In genomic region chr6:43717389-43717788, GRCh38 we compare ENCODE assay signal across 20 cellular contexts. TPM values are rescaled to one million over a fixed set of nuclear protein-coding genes. Genes with fewer than 3 reads are reported as not detected.
DNase-seq lines count a peak whose midpoint lies in the region; ATAC-seq and TF ChIP-seq lines count a peak whose summit lies in the region.
"Had no signal": no experiment of that assay in that cellular context is flagged by ENCODE, and none has a peak within 500 bp of the region (broad histone marks: within the 10 kb centered on the region; RNA-seq: fewer than 3 reads in every experiment).

No MANE protein-coding gene starts in this region.

- no peak for TF ChIP-seq POLR2A in heart left ventricle (IDR thresholded peaks at IDR 0.05)
- TF ChIP-seq POLR2A in uterus (IDR thresholded peaks at IDR 0.05), result no peak

- H3K27me3 ChIP-seq in heart left ventricle (no peaks in the 10 kb centered on the region), endodermal cell (ENCODE audit: control insufficient read depth, insufficient read depth, low read length, poor library complexity, severe bottlenecking) (no peaks in the 10 kb centered on the region), uterus (no peaks in the 10 kb centered on the region)
- H3K27me3 ChIP-seq: BE2C had no signal

- H3K36me3 Mint-ChIP-seq in endodermal cell (ENCODE audit: low read depth) (no peaks in the 10 kb centered on the region), osteocyte (ENCODE audit: unreplicated experiment) (no peaks in the 10 kb centered on the region)

- H3K4me1 Mint-ChIP-seq in endodermal cell (peaks cover 37% of the 10 kb centered on the region), osteocyte (ENCODE audit: unreplicated experiment) (peaks cover 58% of the 10 kb centered on the region)

- WGBS in heart left ventricle, 4 donors, result 85 to 91% (median 88%) methylated on average over 8 of the region's 8 CpGs
- WGBS in endodermal cell (ENCODE audit: insufficient coverage in 1 of 2, insufficient read length in 1 of 2), 2 experiments, result 91 to 92% methylated on average over 4 to 8 of the region's 8 CpGs

- intact Hi-C loops in heart left ventricle (cut with DNase I) (loop anchor here in 1 of 10 donors (5.0 kb wide), 1 partner anchor 35 kb away; no protein-coding TSS in a partner anchor), left cardiac atrium (cut with DNase I) (no loop called here), uterus (cut with DNase I; ENCODE audit: low total_unique reads) (no loop called here)

- H3K4me3 ChIP-seq in heart left ventricle (no peak overlapping the region), endodermal cell (ENCODE audit: low read length) (no peak overlapping the region), uterus (no peak overlapping the region)

- TF ChIP-seq CTCF in heart left ventricle (IDR thresholded peaks at IDR 0.05) (no peak), endodermal cell (conservative IDR thresholded peaks at IDR 0.05) (no peak), osteocyte (IDR thresholded peaks at IDR 0.05) (no peak), uterus (IDR thresholded peaks at IDR 0.05) (no peak), GM13976 (IDR thresholded peaks at IDR 0.05; ENCODE audit: borderline replicate concordance, control extremely low read depth, extremely low read depth, insufficient read depth, missing control alignments) (no peak)

- H3K27me3 Mint-ChIP-seq in endodermal cell (ENCODE audit: insufficient read depth) (no peaks in the 10 kb centered on the region), osteocyte (ENCODE audit: unreplicated experiment) (peaks cover 3% of the 10 kb centered on the region)

- peaks cover 3 to 59% (median 28%) of the 10 kb centered on the region in 12 donors for H3K4me1 ChIP-seq in heart left ventricle
- peaks cover 10% of the 10 kb centered on the region for H3K4me1 ChIP-seq in endodermal cell (ENCODE audit: control insufficient read depth, insufficient read depth, low read length)
- peaks cover 6 to 32% of the 10 kb centered on the region in 2 donors for H3K4me1 ChIP-seq in uterus

- H3K9me3 ChIP-seq in heart left ventricle (no peaks in the 10 kb centered on the region), endodermal cell (ENCODE audit: control insufficient read depth, low read length) (no peaks in the 10 kb centered on the region), uterus (no peaks in the 10 kb centered on the region)
- H3K9me3 ChIP-seq: BE2C had no signal

- no peak for ATAC-seq in heart left ventricle
- ATAC-seq in left cardiac atrium, result no peak
- ATAC-seq: Panc1 had no signal

- H3K9ac ChIP-seq in endodermal cell (ENCODE audit: extremely low read depth, low read length, poor library complexity, severe bottlenecking), result no peak overlapping the region

- H3K4me3 Mint-ChIP-seq in endodermal cell, result no peak overlapping the region
- H3K4me3 Mint-ChIP-seq in osteocyte (ENCODE audit: unreplicated experiment), result no peak overlapping the region
- H3K4me3 Mint-ChIP-seq: HFFc6 had no signal

- H3K27ac Mint-ChIP-seq in endodermal cell (no peak overlapping the region), osteocyte (ENCODE audit: unreplicated experiment) (peak overlapping the region; percentile 58)
- H3K27ac Mint-ChIP-seq: HFFc6 had no signal

- H3K9me3 Mint-ChIP-seq in endodermal cell (peaks cover 1% of the 10 kb centered on the region), osteocyte (ENCODE audit: unreplicated experiment) (no peaks in the 10 kb centered on the region)
- H3K9me3 Mint-ChIP-seq: HFFc6 had no signal

- H3K36me3 ChIP-seq in heart left ventricle (no peaks in the 10 kb centered on the region), endodermal cell (ENCODE audit: control insufficient read depth, insufficient read depth, low read length) (no peaks in the 10 kb centered on the region), uterus (no peaks in the 10 kb centered on the region)
- H3K36me3 ChIP-seq: BE2C had no signal

- in situ Hi-C loops in GM13976 (cut with MboI; ENCODE audit: low sequenced_read_pairs, unreplicated experiment), result no loop called here

- H3K27ac ChIP-seq in heart left ventricle, result peak overlapping the region in 11 of 12 donors; percentile 47 to 95 (median 87)
- no peak overlapping the region for H3K27ac ChIP-seq in endodermal cell (ENCODE audit: low read depth, low read length)
- peak overlapping the region; percentile 70 to 76 for H3K27ac ChIP-seq in uterus

- DNase-seq in heart left ventricle, result no peak
- no peak for DNase-seq in left cardiac atrium
- peak; percentile 21 for DNase-seq in endodermal cell
- no peak for DNase-seq in osteocyte (ENCODE audit: extremely low spot score, unreplicated experiment)
- DNase-seq in uterus, result no peak
- no peak for DNase-seq in GM13976 (ENCODE audit: low spot score)
- no peak for DNase-seq in DMS79 (lab: John Stamatoyannopoulos, UW)
- no peak for DNase-seq in iPS-NIHi7 (ENCODE audit: extremely low spot score)
- DNase-seq: 8988T, BE2C, GF-D8, HFFc6, Karpas-422, MM.1S, NCI-H1092 treated with DMSO at 0.1 percent for 48 hours, NCI-H1694 treated with DMSO at 0.1 percent for 48 hours, NCI-H2107, NCI-H226, NCI-H524 treated with DMSO at 0.1 percent for 48 hours had no signal

RNA-seq across cellular contexts. Expression of gene MRPS18A, which starts 29.8 kb away (rescaled TPM):
- 10 to 100 TPM; 37.4 to 66.1 (median 39.1) TPM for total RNA-seq in heart left ventricle
- polyA plus RNA-seq in heart left ventricle, result 100 to 1,000 TPM in 1 of 2 donors, 10 to 100 TPM in 1; 55.3 to 105 TPM
- total RNA-seq in left cardiac atrium, result 10 to 100 TPM; 34.8 to 36.5 TPM
- 10 to 100 TPM; 53.6 to 58.8 TPM for total RNA-seq in endodermal cell
- polyA plus RNA-seq in endodermal cell (2013, experiment 1 of 2), result 50.7 TPM
- polyA plus RNA-seq in endodermal cell (2013, experiment 2 of 2), result 50.8 TPM
- total RNA-seq in osteocyte, result 35.3 and 37.3 TPM in 2 replicates
- 10 to 100 TPM; 23.1 to 87.4 (median 36.4) TPM for total RNA-seq in uterus

RNA-seq across cellular contexts. Expression of gene VEGFA, which starts 52.6 kb away (rescaled TPM):
- 100 to 1,000 TPM in 7 of 9 donors, 10 to 100 TPM in 2; 83.0 to 238 (median 171) TPM for total RNA-seq in heart left ventricle
- 100 to 1,000 TPM; 139 to 254 TPM for polyA plus RNA-seq in heart left ventricle
- 100 to 1,000 TPM; 168 to 212 TPM for total RNA-seq in left cardiac atrium
- total RNA-seq in endodermal cell, result 100 to 1,000 TPM; 163 to 254 TPM
- polyA plus RNA-seq in endodermal cell (2013, experiment 1 of 2), result 129 TPM
- polyA plus RNA-seq in endodermal cell (2013, experiment 2 of 2), result 99.2 TPM
- 59.5 and 69.7 TPM in 2 replicates for total RNA-seq in osteocyte
- total RNA-seq in uterus, result 100 to 1,000 TPM in 3 of 4 donors, 10 to 100 TPM in 1; 81.0 to 247 (median 156) TPM
